In the genomic region with DNA sequence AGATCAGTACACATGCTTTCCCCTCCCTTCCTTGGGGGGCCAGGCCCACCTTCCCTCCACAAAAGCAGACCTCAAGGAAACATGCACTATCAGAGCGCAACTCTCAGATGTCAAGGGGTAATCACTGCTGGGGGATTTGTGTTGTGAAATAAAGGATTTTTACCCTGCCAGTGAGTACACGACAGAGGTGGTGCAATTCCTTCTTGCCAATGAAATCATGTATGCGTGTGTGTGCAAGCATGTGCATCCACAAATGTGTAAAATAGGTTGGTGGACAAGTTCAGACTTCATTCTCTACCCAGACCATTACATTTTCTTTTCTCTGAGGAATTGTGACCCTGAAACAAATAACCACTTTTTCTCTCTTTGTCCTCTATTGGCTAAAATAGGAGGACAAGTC, we compare ENCODE assay signal across 32 cellular contexts. TPM values are rescaled to one million over a fixed set of nuclear protein-coding genes. Genes with fewer than 3 reads are reported as not detected.
"Had no signal": no experiment of that assay in that cellular context is flagged by ENCODE, and none has a peak within 500 bp of the region (broad histone marks: within the 10 kb centered on the region; RNA-seq: fewer than 3 reads in every experiment).

No MANE protein-coding gene starts in this region.

- H3K27ac Mint-ChIP-seq: activated CD4-positive, alpha-beta memory T cell treated with anti-CD3 and anti-CD28 coated beads, Interleukin-2, amount 10 ng/mL, durations not matched to agents 7 days and 5 days; activated CD4-positive, alpha-beta T cell treated with anti-CD3 and anti-CD28 coated beads, Interleukin-2, amount 10 ng/mL, durations not matched to agents 7 days and 5 days; activated naive CD4-positive, alpha-beta T cell treated with anti-CD3 and anti-CD28 coated beads, Interleukin-2, amount 10 ng/mL, durations not matched to agents 7 days and 5 days; activated naive CD4-positive, alpha-beta T cell treated with anti-CD3 and anti-CD28 coated beads, Interleukin-2, amount 50 U/mL, for 72 hours; activated naive CD8-positive, alpha-beta T cell treated with anti-CD3 and anti-CD28 coated beads, Interleukin-2, amount 10 ng/mL, durations not matched to agents 7 days and 5 days; activated T-cell treated with anti-CD3 and anti-CD28 coated beads, Interleukin-2, amount 50 U/mL, for 24 hours; activated T-cell treated with anti-CD3 and anti-CD28 coated beads, Interleukin-2, amount 50 U/mL, for 72 hours; WTC11 had no signal

- H3K27me3 Mint-ChIP-seq: brain had no signal

- DNase-seq: activated CD4-positive, alpha-beta memory T cell treated with anti-CD3 and anti-CD28 coated beads, Interleukin-2, amount 10 ng/mL, durations not matched to agents 7 days and 5 days; activated CD4-positive, alpha-beta T cell treated with anti-CD3 and anti-CD28 coated beads for 1 hour; activated CD4-positive, alpha-beta T cell treated with anti-CD3 and anti-CD28 coated beads for 4 hours; activated CD4-positive, alpha-beta T cell treated with anti-CD3 and anti-CD28 coated beads, Interleukin-2, amount 10 ng/mL, durations not matched to agents 7 days and 5 days; activated CD4-positive, alpha-beta T cell treated with anti-CD3 and anti-CD28 coated beads, Interleukin-2, amount 50 U/mL, for 4 hours; activated CD8-positive, alpha-beta memory T cell treated with anti-CD3 and anti-CD28 coated beads, Interleukin-2, amount 50 U/mL, for 48 hours; activated gamma-delta T cell; activated naive CD4-positive, alpha-beta T cell; activated naive CD4-positive, alpha-beta T cell treated with anti-CD3 and anti-CD28 coated beads, Interleukin-2, amount 10 ng/mL, durations not matched to agents 7 days and 5 days; activated naive CD8-positive, alpha-beta T cell treated with anti-CD3 and anti-CD28 coated beads, Interleukin-2, amount 10 ng/mL, durations not matched to agents 7 days and 5 days; activated T-cell treated with anti-CD3 and anti-CD28 coated beads for 4 hours; activated T-cell treated with anti-CD3 and anti-CD28 coated beads, Interleukin-2, amount 50 U/mL, for 24 hours; activated T-cell treated with anti-CD3 and anti-CD28 coated beads, Interleukin-2, amount 50 U/mL, for 72 hours; caudate nucleus; cortex of kidney; dermis blood vessel endothelial cell; effector CD8-positive, alpha-beta T cell; foreskin fibroblast; gastrocnemius medialis; glutamatergic neuron; heart left ventricle; T-helper 2 cell had no signal

- H3K27me3 ChIP-seq: ascending aorta, gastrocnemius medialis, heart left ventricle, hepatocyte had no signal

- H3K27ac ChIP-seq: ascending aorta, gastrocnemius medialis, heart left ventricle, hepatocyte had no signal

- H3K9me3 Mint-ChIP-seq: activated CD4-positive, alpha-beta memory T cell treated with anti-CD3 and anti-CD28 coated beads, Interleukin-2, amount 10 ng/mL, durations not matched to agents 7 days and 5 days; activated CD4-positive, alpha-beta T cell treated with anti-CD3 and anti-CD28 coated beads, Interleukin-2, amount 10 ng/mL, durations not matched to agents 7 days and 5 days; activated naive CD4-positive, alpha-beta T cell treated with anti-CD3 and anti-CD28 coated beads, Interleukin-2, amount 10 ng/mL, durations not matched to agents 7 days and 5 days; activated naive CD4-positive, alpha-beta T cell treated with anti-CD3 and anti-CD28 coated beads, Interleukin-2, amount 50 U/mL, for 72 hours; activated naive CD8-positive, alpha-beta T cell treated with anti-CD3 and anti-CD28 coated beads, Interleukin-2, amount 10 ng/mL, durations not matched to agents 7 days and 5 days; activated T-cell treated with anti-CD3 and anti-CD28 coated beads, Interleukin-2, amount 50 U/mL, for 24 hours; activated T-cell treated with anti-CD3 and anti-CD28 coated beads, Interleukin-2, amount 50 U/mL, for 72 hours; WTC11 had no signal

- H3K4me3 ChIP-seq: ascending aorta, gastrocnemius medialis, heart left ventricle, hepatocyte had no signal

- H3K9me3 ChIP-seq: ascending aorta, gastrocnemius medialis, heart left ventricle had no signal

- FAIRE-seq: colon, endometrium, endothelial cell of umbilical vein had no signal

- H2AFZ ChIP-seq: hepatocyte had no signal

- H3K4me1 Mint-ChIP-seq: activated CD4-positive, alpha-beta memory T cell treated with anti-CD3 and anti-CD28 coated beads, Interleukin-2, amount 10 ng/mL, durations not matched to agents 7 days and 5 days; activated CD4-positive, alpha-beta T cell treated with anti-CD3 and anti-CD28 coated beads, Interleukin-2, amount 10 ng/mL, durations not matched to agents 7 days and 5 days; activated naive CD4-positive, alpha-beta T cell treated with anti-CD3 and anti-CD28 coated beads, Interleukin-2, amount 10 ng/mL, durations not matched to agents 7 days and 5 days; activated naive CD8-positive, alpha-beta T cell treated with anti-CD3 and anti-CD28 coated beads, Interleukin-2, amount 10 ng/mL, durations not matched to agents 7 days and 5 days had no signal

- H3K36me3 Mint-ChIP-seq: activated naive CD4-positive, alpha-beta T cell treated with anti-CD3 and anti-CD28 coated beads, Interleukin-2, amount 10 ng/mL, durations not matched to agents 7 days and 5 days; activated naive CD4-positive, alpha-beta T cell treated with anti-CD3 and anti-CD28 coated beads, Interleukin-2, amount 50 U/mL, for 72 hours; activated naive CD8-positive, alpha-beta T cell treated with anti-CD3 and anti-CD28 coated beads, Interleukin-2, amount 10 ng/mL, durations not matched to agents 7 days and 5 days; brain; WTC11 had no signal

- ATAC-seq: activated naive CD4-positive, alpha-beta T cell treated with anti-CD3 and anti-CD28 coated beads, Interleukin-2, amount 50 U/mL, for 72 hours; activated T-cell treated with anti-CD3 and anti-CD28 coated beads, Interleukin-2, amount 50 U/mL, for 72 hours; esophagus mucosa; gastrocnemius medialis; heart left ventricle; WTC11 had no signal

- H3K4me3 Mint-ChIP-seq: activated CD4-positive, alpha-beta memory T cell treated with anti-CD3 and anti-CD28 coated beads, Interleukin-2, amount 10 ng/mL, durations not matched to agents 7 days and 5 days; activated CD4-positive, alpha-beta T cell treated with anti-CD3 and anti-CD28 coated beads, Interleukin-2, amount 10 ng/mL, durations not matched to agents 7 days and 5 days; activated naive CD4-positive, alpha-beta T cell treated with anti-CD3 and anti-CD28 coated beads, Interleukin-2, amount 10 ng/mL, durations not matched to agents 7 days and 5 days; activated naive CD8-positive, alpha-beta T cell treated with anti-CD3 and anti-CD28 coated beads, Interleukin-2, amount 10 ng/mL, durations not matched to agents 7 days and 5 days; activated T-cell treated with anti-CD3 and anti-CD28 coated beads, Interleukin-2, amount 50 U/mL, for 24 hours; activated T-cell treated with anti-CD3 and anti-CD28 coated beads, Interleukin-2, amount 50 U/mL, for 72 hours; brain; WTC11 had no signal

- H3K4me2 ChIP-seq: hepatocyte had no signal

- H3K79me2 ChIP-seq: hepatocyte had no signal

- H3K36me3 ChIP-seq: ascending aorta, gastrocnemius medialis, heart left ventricle had no signal

- H3K4me1 ChIP-seq: ascending aorta, gastrocnemius medialis had no signal

RNA-seq across cellular contexts. Expression of gene NOS1AP, which starts 9.8 kb away (rescaled TPM):
- total RNA-seq: activated naive CD8-positive, alpha-beta T cell treated with anti-CD3 and anti-CD28 coated beads, Interleukin-2, amount 10 ng/mL, durations not matched to agents 7 days and 5 days; T-helper 1 cell treated with Interleukin-12 subunit alpha and Interleukin-12 subunit beta and Interleukin-4 antibody, amounts not matched to agents 30 ng/mL and 1 ng/mL, for 36 hours had no signal

RNA-seq across cellular contexts. Expression of gene OLFML2B, which starts 36.1 kb away (rescaled TPM):
- total RNA-seq: activated CD4-positive, alpha-beta memory T cell treated with anti-CD3 and anti-CD28 coated beads, Interleukin-2, amount 10 ng/mL, durations not matched to agents 7 days and 5 days; activated CD4-positive, alpha-beta T cell treated with anti-CD3 and anti-CD28 coated beads, Interleukin-2, amount 10 ng/mL, durations not matched to agents 7 days and 5 days; activated T-cell treated with anti-CD3 and anti-CD28 coated beads, Interleukin-2, amount 50 U/mL, for 72 hours; T-helper 1 cell treated with Interleukin-12 subunit alpha and Interleukin-12 subunit beta and Interleukin-4 antibody, amounts not matched to agents 30 ng/mL and 1 ng/mL, for 36 hours had no signal
